Comparison of ENCODE assay signal across 8 cellular contexts in the genomic region with DNA sequence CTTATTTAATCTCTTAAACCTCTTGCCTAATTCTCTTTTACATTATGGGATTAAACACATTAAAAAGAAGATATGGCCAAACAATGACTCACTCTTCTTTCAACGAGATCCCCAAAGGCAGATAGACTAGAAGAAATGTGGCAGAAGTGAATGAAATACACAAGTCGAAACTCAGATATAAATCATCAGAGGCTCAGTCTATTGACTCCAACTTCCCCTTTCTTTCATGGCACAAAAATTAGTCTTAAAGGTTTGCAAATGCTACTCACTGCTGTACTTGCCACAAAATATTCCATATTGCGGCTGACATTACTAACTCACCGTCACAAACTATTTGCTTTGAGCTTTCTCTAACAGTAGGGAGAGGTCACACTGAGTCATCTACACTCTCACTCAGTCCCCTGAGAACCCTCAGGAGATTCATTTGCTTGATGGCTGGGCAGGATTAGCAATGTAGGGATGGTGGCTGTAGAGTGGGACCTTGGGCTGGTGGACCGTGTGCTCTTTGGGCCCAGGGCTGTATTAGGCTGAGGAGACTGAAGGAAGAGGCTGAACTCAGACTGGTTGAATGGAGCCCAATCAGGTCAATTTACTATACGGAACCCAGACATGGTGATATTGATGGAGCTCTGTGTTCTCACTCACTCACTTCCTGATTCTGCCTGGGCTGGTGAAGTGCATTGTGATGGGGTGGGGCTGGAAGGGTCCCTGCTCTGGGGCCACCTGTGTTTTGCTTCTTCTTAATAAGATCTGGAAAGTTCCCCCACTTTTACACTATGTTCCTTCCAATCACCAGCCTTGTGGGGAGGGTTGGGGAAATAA. TPM values are rescaled to one million over a fixed set of nuclear protein-coding genes. Genes with fewer than 3 reads are reported as not detected.
DNase-seq lines count a peak whose midpoint lies in the region; ATAC-seq, FAIRE-seq and TF ChIP-seq lines count a peak whose summit lies in the region.

No MANE protein-coding gene starts in this region.

- intact Hi-C loops in left colon (cut with DNase I, micrococcal nuclease): no loop called here

- TF ChIP-seq CTCF in fibroblast of villous mesenchyme (IDR thresholded peaks at IDR 0.05; ENCODE audit: insufficient read depth, low read depth, low read length): no peak
- TF ChIP-seq CTCF in right atrium auricular region (IDR thresholded peaks at IDR 0.05): no peak

- FAIRE-seq in GM18507 (lab: Jason Lieb, UNC): peak; percentile 53

- no peaks in the 10 kb centered on the region for H3K4me1 ChIP-seq in right atrium auricular region

- DNase-seq in GM18507 (ENCODE audit: extremely low spot score, insufficient read length, low read depth) (no peak), OCI-M1 (lab: John Stamatoyannopoulos, UW) (peak; percentile 68), fibroblast of villous mesenchyme (ENCODE audit: low read depth) (peak; percentile 20), left colon (no peak), epidermal melanocyte (ENCODE audit: insufficient read length, low spot score) (no peak), G401 (ENCODE audit: low spot score) (no peak), right atrium auricular region (ENCODE audit: low spot score) (no peak)

- H3K9me3 ChIP-seq in right atrium auricular region: peaks cover 0 to 12% of the 10 kb centered on the region in 2 donors

- H3K36me3 ChIP-seq in right atrium auricular region: no peaks in the 10 kb centered on the region

- in situ Hi-C loops in G401 (cut with HindIII; ENCODE audit: low sequenced_read_pairs): no loop called here

- ATAC-seq in HG02623 (IDR thresholded peaks at IDR 0.05; ENCODE audit: unreplicated experiment) (peak; percentile 50), left colon (no peak)

- H3K27me3 ChIP-seq in right atrium auricular region: no peaks in the 10 kb centered on the region

- H3K4me3 ChIP-seq in fibroblast of villous mesenchyme (ENCODE audit: low read depth, low read length): no peak overlapping the region
- no peak overlapping the region for H3K4me3 ChIP-seq in right atrium auricular region

- no peak overlapping the region for H3K27ac ChIP-seq in right atrium auricular region

RNA-seq across cellular contexts. Expression of gene UBR2, which starts 42.8 kb away (rescaled TPM):
- total RNA-seq in fibroblast of villous mesenchyme (18.4 and 30.7 TPM in 2 replicates), left colon (10 to 100 TPM; 39.0 to 46.5 TPM), right atrium auricular region (10 to 100 TPM; 18.6 to 27.8 TPM)
- 14.3 and 18.5 TPM in 2 replicates for total RNA-seq in G401 (2014; rRNA removed; shearing (Covaris generic))

Comparison
In these comparisons a context has a peak if more than half of its experiments do, and no peak if none do; other contexts are left out.
1. DNase-seq: peak in OCI-M1 (single experiment) and fibroblast of villous mesenchyme (single experiment); none in GM18507 (single experiment), left colon (0 of 2), epidermal melanocyte (single experiment), G401 (single experiment) and right atrium auricular region (single experiment).